ENCODE assay signal across 19 cellular contexts in the genomic region with DNA sequence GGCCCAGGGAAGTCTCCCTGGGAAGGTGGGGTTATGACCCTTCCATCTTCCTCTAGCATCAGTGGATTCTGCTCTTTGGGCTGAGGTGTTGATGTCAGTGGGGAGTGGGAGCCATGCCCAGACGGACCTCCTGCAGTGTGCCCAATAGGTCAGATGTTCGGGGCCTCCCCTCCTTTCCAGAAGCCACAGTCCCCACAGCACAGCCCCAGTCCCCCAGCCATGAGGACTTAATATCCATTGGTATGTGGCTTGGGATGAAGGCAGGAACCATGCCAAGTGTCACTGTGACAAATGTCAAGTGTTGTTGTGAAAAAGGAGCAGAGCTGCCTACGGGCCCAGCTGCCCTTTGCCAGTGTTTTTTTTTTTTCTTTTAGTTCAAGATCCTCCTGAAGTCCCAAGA. TPM values are rescaled to one million over a fixed set of nuclear protein-coding genes. Genes with fewer than 3 reads are reported as not detected.
DNase-seq lines count a peak whose midpoint lies in the region; ATAC-seq, FAIRE-seq and TF ChIP-seq lines count a peak whose summit lies in the region.
"Had no signal": no experiment of that assay in that cellular context is flagged by ENCODE, and none has a peak within 500 bp of the region (broad histone marks: within the 10 kb centered on the region; RNA-seq: fewer than 3 reads in every experiment).

No MANE protein-coding gene starts in this region.

- peaks cover 9 to 41% (median 24%) of the 10 kb centered on the region in 4 donors for H3K4me1 Mint-ChIP-seq in CD4-positive, CD25-positive, alpha-beta regulatory T cell
- H3K4me1 Mint-ChIP-seq in dendritic cell treated with granulocyte-macrophage colony-stimulating factor and Interleukin-4, amounts not matched to agents 40 ng/mL and 50 ng/mL, for 4 days (ENCODE audit: low read depth): peaks cover 54% of the 10 kb centered on the region

- no peak overlapping the region for H3K9ac ChIP-seq in kidney (ENCODE audit: low read length in 2 of 2)

- intact Hi-C loops in dendritic cell treated with granulocyte-macrophage colony-stimulating factor and Interleukin-4, amounts not matched to agents 40 ng/mL and 50 ng/mL, for 4 days (cut with micrococcal nuclease): no loop called here
- intact Hi-C loops in kidney (cut with DNase I) (no loop called here), spleen (cut with DNase I; ENCODE audit: low total_unique reads) (no loop called here), esophagus muscularis mucosa (cut with DNase I) (no loop called here)

- no peak for ATAC-seq in CD4-positive, CD25-positive, alpha-beta regulatory T cell (ENCODE audit: low read depth in 2 of 2)
- no peak for ATAC-seq in HG03565 (IDR thresholded peaks at IDR 0.05; ENCODE audit: unreplicated experiment)

- no peaks in the 10 kb centered on the region for H3K27me3 ChIP-seq in CD4-positive, CD25-positive, alpha-beta regulatory T cell (ENCODE audit: control insufficient read depth, insufficient read depth, low read length)
- H3K27me3 ChIP-seq in spleen (replicated peaks in 1 of 7) (no peaks in the 10 kb centered on the region), esophagus muscularis mucosa (no peaks in the 10 kb centered on the region)
- H3K27me3 ChIP-seq: ovary had no signal

- H3K4me3 Mint-ChIP-seq in CD4-positive, CD25-positive, alpha-beta regulatory T cell: peak overlapping the region in 2 of 4 donors; percentile 7 to 76
- no peak overlapping the region for H3K4me3 Mint-ChIP-seq in dendritic cell treated with granulocyte-macrophage colony-stimulating factor and Interleukin-4, amounts not matched to agents 40 ng/mL and 50 ng/mL, for 4 days
- H3K4me3 Mint-ChIP-seq: activated CD8-positive, alpha-beta memory T cell treated with anti-CD3 and anti-CD28 coated beads, Interleukin-2, amount 10 ng/mL, durations not matched to agents 7 days and 5 days; CD4-positive, alpha-beta T cell had no signal

- no peaks in the 10 kb centered on the region for H3K36me3 Mint-ChIP-seq in CD4-positive, CD25-positive, alpha-beta regulatory T cell
- H3K36me3 Mint-ChIP-seq in dendritic cell treated with granulocyte-macrophage colony-stimulating factor and Interleukin-4, amounts not matched to agents 40 ng/mL and 50 ng/mL, for 4 days (ENCODE audit: low read depth): no peaks in the 10 kb centered on the region
- H3K36me3 Mint-ChIP-seq: activated CD8-positive, alpha-beta memory T cell treated with anti-CD3 and anti-CD28 coated beads, Interleukin-2, amount 10 ng/mL, durations not matched to agents 7 days and 5 days had no signal

- no peak for TF ChIP-seq EP300 in esophagus muscularis mucosa (IDR thresholded peaks at IDR 0.05)

- no peaks in the 10 kb centered on the region for H3K27me3 Mint-ChIP-seq in CD4-positive, CD25-positive, alpha-beta regulatory T cell
- H3K27me3 Mint-ChIP-seq in dendritic cell treated with granulocyte-macrophage colony-stimulating factor and Interleukin-4, amounts not matched to agents 40 ng/mL and 50 ng/mL, for 4 days: peaks cover 13% of the 10 kb centered on the region
- H3K27me3 Mint-ChIP-seq: CD4-positive, alpha-beta T cell had no signal

- H3K27ac ChIP-seq in CD4-positive, CD25-positive, alpha-beta regulatory T cell (ENCODE audit: insufficient read depth, low read length, poor library complexity, severe bottlenecking): peak overlapping the region; percentile 72
- H3K27ac ChIP-seq in kidney (ENCODE audit: low read depth in 2 of 2, low read length in 2 of 2): peak overlapping the region; percentile 33 to 34
- peak overlapping the region in 1 of 8 donors; percentile 21 for H3K27ac ChIP-seq in spleen
- H3K27ac ChIP-seq in esophagus muscularis mucosa (replicated peaks in 1 of 4): peak overlapping the region in 2 of 4 donors; percentile 7 to 22

- in situ Hi-C loops in GM13977 (cut with MboI; ENCODE audit: low pct_unique_long_range_greater_than_20kb, low sequenced_read_pairs, unreplicated experiment): no loop called here

- H3K36me3 ChIP-seq in CD4-positive, CD25-positive, alpha-beta regulatory T cell (ENCODE audit: control insufficient read depth, insufficient read depth, low read length): peaks cover 5% of the 10 kb centered on the region
- H3K36me3 ChIP-seq in kidney (ENCODE audit: control insufficient read depth in 1 of 2, insufficient read depth in 2 of 2, low read length in 2 of 2): no peaks in the 10 kb centered on the region
- no peaks in the 10 kb centered on the region for H3K36me3 ChIP-seq in spleen
- H3K36me3 ChIP-seq in esophagus muscularis mucosa: no peaks in the 10 kb centered on the region
- H3K36me3 ChIP-seq: ovary had no signal

- TF ChIP-seq CTCF in kidney (IDR thresholded peaks at IDR 0.05; ENCODE audit: borderline replicate concordance, extremely low read depth, insufficient read depth) (no peak), spleen (IDR thresholded peaks at IDR 0.05 in 8 of 11, conservative IDR thresholded peaks at IDR 0.05 in 3 of 11) (no peak), esophagus muscularis mucosa (IDR thresholded peaks at IDR 0.05) (no peak), GM13977 (IDR thresholded peaks at IDR 0.05; ENCODE audit: extremely low read depth, insufficient read depth, missing control alignments) (no peak)

- H3K27ac Mint-ChIP-seq in CD4-positive, CD25-positive, alpha-beta regulatory T cell: peak overlapping the region; percentile 84 to 97 (median 92)
- peak overlapping the region; percentile 60 for H3K27ac Mint-ChIP-seq in dendritic cell treated with granulocyte-macrophage colony-stimulating factor and Interleukin-4, amounts not matched to agents 40 ng/mL and 50 ng/mL, for 4 days
- H3K27ac Mint-ChIP-seq: CD4-positive, alpha-beta T cell had no signal

- no peaks in the 10 kb centered on the region for H3K9me3 ChIP-seq in CD4-positive, CD25-positive, alpha-beta regulatory T cell (ENCODE audit: control insufficient read depth in 2 of 2, low read length in 2 of 2)
- H3K9me3 ChIP-seq in kidney (ENCODE audit: control insufficient read depth in 1 of 2, low read length in 2 of 2) (no peaks in the 10 kb centered on the region), spleen (no peaks in the 10 kb centered on the region), esophagus muscularis mucosa (no peaks in the 10 kb centered on the region)
- H3K9me3 ChIP-seq: ovary had no signal

- H3K4me1 ChIP-seq in CD4-positive, CD25-positive, alpha-beta regulatory T cell (ENCODE audit: control insufficient read depth, insufficient read depth, low read length, poor library complexity, severe bottlenecking): peaks cover 40% of the 10 kb centered on the region
- H3K4me1 ChIP-seq in kidney (ENCODE audit: control insufficient read depth in 1 of 2, insufficient read depth in 1 of 2, low read depth in 1 of 2, low read length in 2 of 2) (peaks cover 12 to 15% of the 10 kb centered on the region in 2 donors), spleen (peaks cover 0 to 57% (median 22%) of the 10 kb centered on the region in 6 donors), esophagus muscularis mucosa (peaks cover 23 to 58% (median 31%) of the 10 kb centered on the region in 4 donors)

- no peaks in the 10 kb centered on the region for H3K9me3 Mint-ChIP-seq in CD4-positive, CD25-positive, alpha-beta regulatory T cell
- no peaks in the 10 kb centered on the region for H3K9me3 Mint-ChIP-seq in dendritic cell treated with granulocyte-macrophage colony-stimulating factor and Interleukin-4, amounts not matched to agents 40 ng/mL and 50 ng/mL, for 4 days
- H3K9me3 Mint-ChIP-seq: CD4-positive, alpha-beta T cell had no signal

- TF ChIP-seq POLR2A in spleen (IDR thresholded peaks at IDR 0.05) (no peak), esophagus muscularis mucosa (IDR thresholded peaks at IDR 0.05; ENCODE audit: low read depth) (no peak)

- no peak for FAIRE-seq in kidney (lab: Jason Lieb, UNC)
- FAIRE-seq: endometrium had no signal

- H3K4me3 ChIP-seq in CD4-positive, CD25-positive, alpha-beta regulatory T cell (ENCODE audit: low read depth, low read length): peak overlapping the region; percentile 28
- H3K4me3 ChIP-seq in kidney (ENCODE audit: low read length in 2 of 2) (no peak overlapping the region), spleen (no peak overlapping the region), esophagus muscularis mucosa (no peak overlapping the region)
- H3K4me3 ChIP-seq: ovary, skin epidermis had no signal

- 56 to 76% (median 65%) methylated on average over 3 of the region's 3 CpGs for WGBS in spleen, 5 donors
- 29% methylated on average over 1 of the region's 3 CpGs for WGBS in esophagus muscularis mucosa

- DNase-seq in CD4-positive, CD25-positive, alpha-beta regulatory T cell: no peak
- DNase-seq in kidney: peak; percentile 69
- DNase-seq in spleen: peak; percentile 54
- DNase-seq in esophagus muscularis mucosa (ENCODE audit: extremely low spot score): no peak
- DNase-seq in GM13977 (ENCODE audit: low spot score): no peak
- no peak for DNase-seq in retina
- DNase-seq: ACHN; activated CD4-positive, CD25-positive, alpha-beta regulatory T cell treated with anti-CD3 and anti-CD28 coated beads, Interleukin-2, amount 50 U/mL, for 72 hours; activated CD8-positive, alpha-beta memory T cell treated with anti-CD3 and anti-CD28 coated beads, Interleukin-2, amount 10 ng/mL, durations not matched to agents 7 days and 5 days; anterior cingulate cortex; CD4-positive, alpha-beta T cell; foreskin fibroblast; NCI-H748 treated with DMSO at 0.1 percent for 48 hours; stimulated activated CD4-positive, alpha-beta T cell treated with anti-CD3 and anti-CD28 coated beads, Interleukin-4, amount 100 ng/mL, for 4 hours had no signal

RNA-seq across cellular contexts. Expression of gene SEMA3G, which starts 12.3 kb away (rescaled TPM):
- total RNA-seq in CD4-positive, CD25-positive, alpha-beta regulatory T cell: 33.1 TPM
- 1 to 10 TPM; 3.2 to 5.4 (median 3.6) TPM for polyA plus RNA-seq in CD4-positive, CD25-positive, alpha-beta regulatory T cell
- total RNA-seq in kidney (25.7 TPM), spleen (10 to 100 TPM in 5 of 7 donors, 1 to 10 TPM in 2; 7.9 to 20.2 (median 10.8) TPM), esophagus muscularis mucosa (10 to 100 TPM in 3 of 4 donors, 1 to 10 TPM in 1; 7.1 to 39.2 (median 22.2) TPM)
- polyA plus RNA-seq in kidney (ENCODE audit: insufficient read depth, low read depth, low replicate concordance) (28.2 TPM), spleen (1 to 10 TPM; 1.0 to 7.8 (median 3.5) TPM)

RNA-seq across cellular contexts. Expression of gene TNNC1, which starts 21.2 kb away (rescaled TPM):
- 3.9 TPM for total RNA-seq in CD4-positive, CD25-positive, alpha-beta regulatory T cell
- 1 to 10 TPM in 1 of 4 donors, under 1 TPM in 3; 0.38 to 1.1 (median 0.52) TPM for polyA plus RNA-seq in CD4-positive, CD25-positive, alpha-beta regulatory T cell
- total RNA-seq in kidney (2.2 TPM), spleen (1 to 10 TPM in 6 of 7 donors, under 1 TPM in 1; 0.74 to 2.2 (median 1.6) TPM), esophagus muscularis mucosa (1 to 10 TPM in 3 of 4 donors, not detected in 1; 1.2 to 7.1 (median 4.0) TPM)
- polyA plus RNA-seq in kidney (ENCODE audit: insufficient read depth, low read depth, low replicate concordance) (86.6 TPM), spleen (1 to 10 TPM; 2.2 to 5.8 (median 4.4) TPM)

RNA-seq across cellular contexts. Expression of gene PHF7, which starts 22.2 kb away (rescaled TPM):
- total RNA-seq in CD4-positive, CD25-positive, alpha-beta regulatory T cell: 14.7 TPM
- 10 to 100 TPM in 3 of 4 donors, 1 to 10 TPM in 1; 7.0 to 15.5 (median 12.7) TPM for polyA plus RNA-seq in CD4-positive, CD25-positive, alpha-beta regulatory T cell
- total RNA-seq in kidney: 8.8 TPM
- polyA plus RNA-seq in kidney (ENCODE audit: insufficient read depth, low read depth, low replicate concordance): 3.9 TPM
- 10 to 100 TPM in 1 of 7 donors, 1 to 10 TPM in 6; 4.4 to 14.2 (median 8.6) TPM for total RNA-seq in spleen
- polyA plus RNA-seq in spleen: 1 to 10 TPM; 4.6 to 7.3 (median 4.8) TPM
- total RNA-seq in esophagus muscularis mucosa: 10 to 100 TPM in 1 of 4 donors, 1 to 10 TPM in 3; 7.0 to 22.0 (median 8.2) TPM

RNA-seq across cellular contexts. Expression of gene NISCH, which starts 22.8 kb away (rescaled TPM):
- 168 TPM for total RNA-seq in CD4-positive, CD25-positive, alpha-beta regulatory T cell
- polyA plus RNA-seq in CD4-positive, CD25-positive, alpha-beta regulatory T cell: 10 to 100 TPM; 12.6 to 17.4 (median 15.2) TPM
- 98.7 TPM for total RNA-seq in kidney
- polyA plus RNA-seq in kidney (ENCODE audit: insufficient read depth, low read depth, low replicate concordance): 36.1 TPM
- 10 to 100 TPM; 72.5 to 92.7 (median 86.2) TPM for total RNA-seq in spleen
- 10 to 100 TPM; 18.9 to 45.1 (median 41.7) TPM for polyA plus RNA-seq in spleen
- 100 to 1,000 TPM in 2 of 4 donors, 10 to 100 TPM in 2; 71.9 to 110 (median 88.0) TPM for total RNA-seq in esophagus muscularis mucosa

RNA-seq across cellular contexts. Expression of gene BAP1, which starts 22.8 kb away (rescaled TPM):
- 116 TPM for total RNA-seq in CD4-positive, CD25-positive, alpha-beta regulatory T cell
- 10 to 100 TPM; 12.2 to 17.1 (median 15.2) TPM for polyA plus RNA-seq in CD4-positive, CD25-positive, alpha-beta regulatory T cell
- total RNA-seq in kidney: 72.5 TPM
- polyA plus RNA-seq in kidney (ENCODE audit: insufficient read depth, low read depth, low replicate concordance): 61.6 TPM
- 10 to 100 TPM; 68.1 to 82.8 (median 72.8) TPM for total RNA-seq in spleen
- 10 to 100 TPM; 44.4 to 73.7 (median 72.8) TPM for polyA plus RNA-seq in spleen
- 10 to 100 TPM; 51.5 to 82.9 (median 72.7) TPM for total RNA-seq in esophagus muscularis mucosa

Comparison
In these comparisons a context has a peak if more than half of its experiments do, and no peak if none do; other contexts are left out.
1. DNase-seq: peak in kidney (single experiment) and spleen (single experiment); none in CD4-positive, CD25-positive, alpha-beta regulatory T cell (0 of 3), esophagus muscularis mucosa (single experiment), GM13977 (single experiment) and retina (single experiment).